Comparison of ENCODE assay signal across 23 cellular contexts in the genomic region with DNA sequence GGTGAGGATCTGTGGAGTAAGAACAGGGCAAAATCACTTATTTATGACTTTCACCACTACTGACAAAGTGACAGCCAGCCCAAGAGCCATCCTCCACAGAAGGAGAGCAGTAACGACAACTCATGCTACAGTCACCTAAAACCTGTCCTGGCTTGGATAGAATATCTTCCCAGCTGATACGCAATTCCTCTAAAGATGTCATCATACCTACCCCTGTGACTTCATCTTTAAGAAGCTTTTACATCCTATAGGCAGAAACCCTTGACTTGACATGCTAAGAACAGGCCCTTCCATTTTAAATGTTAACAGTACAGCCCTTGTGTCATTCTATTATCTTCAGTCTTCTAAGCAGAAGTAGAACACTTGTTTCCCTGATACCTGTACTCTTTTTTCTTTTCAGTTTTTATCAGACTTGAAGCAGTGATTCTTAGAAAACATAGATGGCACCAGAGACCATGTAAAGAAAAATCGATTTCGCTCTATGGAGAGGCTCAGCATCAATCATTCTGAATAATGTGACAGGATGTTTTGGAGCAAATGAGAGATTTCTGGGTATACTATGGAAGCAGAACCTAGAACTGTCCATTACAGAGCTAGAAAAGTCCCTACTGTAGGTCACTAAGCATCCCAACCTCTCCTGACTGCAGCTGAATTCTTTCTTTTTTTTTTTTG. TPM values are rescaled to one million over a fixed set of nuclear protein-coding genes. Genes with fewer than 3 reads are reported as not detected.
DNase-seq lines count a peak whose midpoint lies in the region; ATAC-seq, FAIRE-seq and TF ChIP-seq lines count a peak whose summit lies in the region.
"Had no signal": no experiment of that assay in that cellular context is flagged by ENCODE, and none has a peak within 500 bp of the region (broad histone marks: within the 10 kb centered on the region; RNA-seq: fewer than 3 reads in every experiment).

No MANE protein-coding gene starts in this region.

- no CpG with 5 or more reads among the region's 4 CpGs for WGBS in H9 (ENCODE audit: extremely low coverage, insufficient read length, low lambda C conversion rate)
- 0% methylated on average over 4 of the region's 4 CpGs for WGBS in K562 (ENCODE audit: insufficient coverage, low coverage, missing lambda C conversion rate)
- 85% methylated on average over 4 of the region's 4 CpGs for WGBS in liver

- DNase-seq in H9 (no peak), NCI-H460 (ENCODE audit: extremely low read depth, low read depth) (peak; percentile 4), K562 (ENCODE audit: extremely low read depth in 1 of 4, low spot score in 3 of 4) (no peak), left cardiac atrium (no peak), mesenteric fat pad (ENCODE audit: low spot score) (no peak), right atrium auricular region (ENCODE audit: low spot score) (no peak)
- DNase-seq in activated CD8-positive, alpha-beta T cell treated with anti-CD3 and anti-CD28 coated beads for 36 hours: no peak
- DNase-seq: activated CD8-positive, alpha-beta memory T cell treated with anti-CD3 and anti-CD28 coated beads for 24 hours; brain microvascular endothelial cell; Calu3; NCI-H1436 treated with DMSO at 0.1 percent for 48 hours; SJCRH30; small intestine; stimulated activated CD8-positive, alpha-beta memory T cell treated with anti-CD3 and anti-CD28 coated beads, Interleukin-4, amount 100 ng/mL, for 48 hours; substantia nigra had no signal

- no peak overlapping the region for H3K14ac ChIP-seq in H9 (ENCODE audit: insufficient read depth, low read length)

- H2AFZ ChIP-seq in H9 (ENCODE audit: low read length): no peak overlapping the region
- no peak overlapping the region for H2AFZ ChIP-seq in K562 (ENCODE audit: low read depth, low read length)

- H4K8ac ChIP-seq in H9 (replicated peaks; ENCODE audit: insufficient read length, low read depth, low read length): no peak overlapping the region

- H2BK120ac ChIP-seq in H9 (ENCODE audit: low read depth, low read length, poor library complexity, severe bottlenecking): no peak overlapping the region

- H2BK12ac ChIP-seq in H9 (ENCODE audit: insufficient read length, low read depth, low read length): no peak overlapping the region

- H3T11ph ChIP-seq in H9 (ENCODE audit: low read length): no peak overlapping the region

- no peak overlapping the region for H3K4me3 ChIP-seq in K562
- no peak overlapping the region for H3K4me3 ChIP-seq in liver (ENCODE audit: low read depth in 1 of 3, low read length in 3 of 3)
- no peak overlapping the region for H3K4me3 ChIP-seq in right atrium auricular region
- H3K4me3 ChIP-seq: esophagus muscularis mucosa, lung, SJCRH30 had no signal

- H4K20me1 ChIP-seq in H9 (ENCODE audit: control insufficient read depth, insufficient read depth, insufficient read length) (no peaks in the 10 kb centered on the region), K562 (replicated peaks; ENCODE audit: control insufficient read depth, insufficient read depth, low read length) (no peaks in the 10 kb centered on the region)

- no TSS peak for BruUV-seq in K562 (replicated peaks; lab: Mats Ljungman, UMichigan)

- POLR2A ChIA-PET in K562 (lab: Yijun Ruan, JAX): no interaction called here
- POLR2A ChIA-PET in activated CD8-positive, alpha-beta T cell treated with anti-CD3 and anti-CD28 coated beads for 36 hours (lab: Charles Lee): no interaction called here

- CTCF ChIA-PET in K562 (lab: Yijun Ruan, JAX; ENCODE audit: low intra/inter-chr PET ratio): no interaction called here
- CTCF ChIA-PET in activated CD8-positive, alpha-beta T cell treated with anti-CD3 and anti-CD28 coated beads for 36 hours (lab: Charles Lee): interaction anchor here (1.5 kb wide), 1 partner anchor 646 kb away, joined by 4 read pairs; no protein-coding TSS in a partner anchor

- in situ Hi-C loops in K562 (cut with MboI): loop anchor here (25.0 kb wide), 1 partner anchor 642 kb away; the partner anchor contains the start of gene LHFPL6

- H3K79me1 ChIP-seq in H9 (ENCODE audit: insufficient read depth, low read depth, low read length, poor library complexity, severe bottlenecking): no peaks in the 10 kb centered on the region

- no peak overlapping the region for H3K4me3 Mint-ChIP-seq in H9
- H3K4me3 Mint-ChIP-seq in activated CD8-positive, alpha-beta T cell treated with anti-CD3 and anti-CD28 coated beads for 36 hours: no peak overlapping the region
- H3K4me3 Mint-ChIP-seq: activated naive CD8-positive, alpha-beta T cell; T-helper 2 cell treated with Interferon-gamma antibody and Interleukin-4, amounts not matched to agents 5 μg/mL and 100 μg/mL, for 36 hours had no signal

- no peak overlapping the region for H2BK5ac ChIP-seq in H9 (ENCODE audit: insufficient read length, low read length)

- intact Hi-C loops in K562 (cut with micrococcal nuclease) (loop anchor here (2.0 to 5.0 kb wide), 2 partner anchors 46 to 642 kb away; no protein-coding TSS in a partner anchor), left cardiac atrium (cut with DNase I) (no loop called here)
- intact Hi-C loops in activated CD8-positive, alpha-beta T cell treated with anti-CD3 and anti-CD28 coated beads for 36 hours (cut with micrococcal nuclease): no loop called here

- H3K79me2 ChIP-seq in H9 (ENCODE audit: insufficient read depth, low read length) (no peaks in the 10 kb centered on the region), K562 (ENCODE audit: control insufficient read depth, insufficient read depth, low read length) (no peaks in the 10 kb centered on the region)

- H3K9me3 Mint-ChIP-seq in H9: no peaks in the 10 kb centered on the region
- H3K9me3 Mint-ChIP-seq in activated CD8-positive, alpha-beta T cell treated with anti-CD3 and anti-CD28 coated beads for 36 hours: no peaks in the 10 kb centered on the region
- H3K9me3 Mint-ChIP-seq: T-helper 2 cell treated with Interferon-gamma antibody and Interleukin-4, amounts not matched to agents 5 μg/mL and 100 μg/mL, for 36 hours had no signal

- H3K27me3 ChIP-seq in H9 (ENCODE audit: insufficient read depth, low read length): no peaks in the 10 kb centered on the region
- no peaks in the 10 kb centered on the region; a peak in 1 of 5 replicates for H3K27me3 ChIP-seq in K562 (ENCODE audit: control insufficient read depth in 2 of 2, insufficient read depth in 2 of 2, low read length in 2 of 2)
- H3K27me3 ChIP-seq in liver (ENCODE audit: control insufficient read depth in 4 of 4, insufficient read depth in 4 of 4, low read length in 3 of 4): peaks cover 0 to 4% (median 1%) of the 10 kb centered on the region in 4 donors
- H3K27me3 ChIP-seq in right atrium auricular region: no peaks in the 10 kb centered on the region
- H3K27me3 ChIP-seq: brain microvascular endothelial cell, esophagus muscularis mucosa, SJCRH30 had no signal

- TF ChIP-seq POLR2A in K562 (conservative IDR thresholded peaks at IDR 0.05): no peak

- H3K9me1 ChIP-seq in K562 (ENCODE audit: control insufficient read depth, insufficient read depth, low read length): no peaks in the 10 kb centered on the region

- FAIRE-seq in K562 (lab: Jason Lieb, UNC): no peak
- FAIRE-seq: small intestine had no signal

- H3K4ac ChIP-seq in H9 (ENCODE audit: low read depth, low read length): no peak overlapping the region

- ATAC-seq in K562 (peak; percentile 29; the same call in 1 of the 3 replicates), left cardiac atrium (no peak)
- no peak for ATAC-seq in activated CD8-positive, alpha-beta T cell treated with anti-CD3 and anti-CD28 coated beads for 36 hours

- no peak overlapping the region for H3K56ac ChIP-seq in H9 (ENCODE audit: insufficient read length, low read depth, low read length)

- peak; percentile 40 to 68 for TF ChIP-seq RAD21 in K562 (CRISPR knock-in tag; conservative IDR thresholded peaks at IDR 0.05 in 1 of 2, IDR thresholded peaks at IDR 0.05 in 1 of 2)
- peak; percentile 39 to 49 for TF ChIP-seq RAD21 in liver (IDR thresholded peaks at IDR 0.05)

- H2BK15ac ChIP-seq in H9 (ENCODE audit: low read depth, low read length): no peak overlapping the region

- no peak overlapping the region for H3K23ac ChIP-seq in H9 (ENCODE audit: insufficient read length, low read depth, low read length)

- no peaks in the 10 kb centered on the region for H3K36me3 Mint-ChIP-seq in H9 (ENCODE audit: insufficient read depth in 1 of 3, low read depth in 3 of 3)
- no peaks in the 10 kb centered on the region for H3K36me3 Mint-ChIP-seq in activated CD8-positive, alpha-beta T cell treated with anti-CD3 and anti-CD28 coated beads for 36 hours (ENCODE audit: low read depth)
- H3K36me3 Mint-ChIP-seq: activated naive CD8-positive, alpha-beta T cell had no signal

- no peak overlapping the region for H2AK5ac ChIP-seq in H9 (ENCODE audit: insufficient read length, low read length)

- peaks cover 19 to 22% of the 10 kb centered on the region in 2 experiments for H3K4me1 Mint-ChIP-seq in H9
- H3K4me1 Mint-ChIP-seq in activated CD8-positive, alpha-beta T cell treated with anti-CD3 and anti-CD28 coated beads for 36 hours (ENCODE audit: low read depth): no peaks in the 10 kb centered on the region

- TF ChIP-seq CTCF in H9 (conservative IDR thresholded peaks at IDR 0.05) (peak; percentile 49), K562 (IDR thresholded peaks at IDR 0.05 in 2 of 3, conservative IDR thresholded peaks at IDR 0.05 in 1 of 3; ENCODE audit: insufficient read depth in 2 of 3, low read depth in 1 of 3, low read length in 3 of 3) (peak in 2 of 3 experiments; percentile 25 to 50; a peak in 2 of 6 replicates), liver (IDR thresholded peaks at IDR 0.05; ENCODE audit: low read depth, low read length, missing input control) (no peak), right atrium auricular region (IDR thresholded peaks at IDR 0.05) (peak in 1 of 2 donors; percentile 10)
- no peak for TF ChIP-seq CTCF in activated CD8-positive, alpha-beta T cell treated with anti-CD3 and anti-CD28 coated beads for 36 hours (IDR thresholded peaks at IDR 0.05)

- H3K27ac ChIP-seq in H9 (ENCODE audit: insufficient read length, low read depth, low read length): no peak overlapping the region
- H3K27ac ChIP-seq in K562 (ENCODE audit: extremely low read depth, low read depth, low read length): no peak overlapping the region
- no peak overlapping the region for H3K27ac ChIP-seq in liver (ENCODE audit: low read depth in 1 of 2, low read length in 2 of 2)
- H3K27ac ChIP-seq in right atrium auricular region: no peak overlapping the region
- H3K27ac ChIP-seq: brain microvascular endothelial cell, esophagus muscularis mucosa, SJCRH30 had no signal

- H3K9me3 ChIP-seq in H9 (ENCODE audit: control insufficient read depth, low read depth, low read length): no peaks in the 10 kb centered on the region
- no peaks in the 10 kb centered on the region for H3K9me3 ChIP-seq in K562 (replicated peaks; ENCODE audit: control insufficient read depth, insufficient read depth, low read depth, low read length)
- H3K9me3 ChIP-seq in liver (ENCODE audit: control insufficient read depth in 4 of 4, low read length in 3 of 4): no peaks in the 10 kb centered on the region
- no peaks in the 10 kb centered on the region for H3K9me3 ChIP-seq in right atrium auricular region
- H3K9me3 ChIP-seq: esophagus muscularis mucosa, SJCRH30 had no signal

- no peak for TF ChIP-seq EP300 in K562 (IDR thresholded peaks at IDR 0.05; ENCODE audit: low read length)

- H3K4me1 ChIP-seq in H9 (ENCODE audit: insufficient read depth, low read length) (peaks cover 4% of the 10 kb centered on the region; the same call in 1 of the 2 replicates), K562 (replicated peaks in 1 of 2; ENCODE audit: control insufficient read depth in 2 of 2, insufficient read depth in 2 of 2, low read length in 2 of 2) (no peaks in the 10 kb centered on the region; a peak in 1 of 5 replicates), liver (ENCODE audit: control insufficient read depth in 4 of 4, insufficient read depth in 4 of 4, low read length in 3 of 4) (no peaks in the 10 kb centered on the region), right atrium auricular region (no peaks in the 10 kb centered on the region)
- H3K4me1 ChIP-seq: esophagus muscularis mucosa, SJCRH30 had no signal

- H3K9ac ChIP-seq in H9 (ENCODE audit: extremely low read depth, insufficient read length, low read length) (no peak overlapping the region), K562 (ENCODE audit: insufficient read depth in 1 of 2, low read depth in 2 of 2, low read length in 2 of 2) (no peak overlapping the region), liver (ENCODE audit: low read depth in 1 of 2, low read length in 2 of 2) (no peak overlapping the region)

- no peak overlapping the region for H4K5ac ChIP-seq in H9 (ENCODE audit: insufficient read length, low read depth, low read length)

- H4K91ac ChIP-seq in H9 (ENCODE audit: insufficient read length, low read depth, low read length): no peak overlapping the region

- no peaks in the 10 kb centered on the region for H3K27me3 Mint-ChIP-seq in H9 (ENCODE audit: low read depth)
- H3K27me3 Mint-ChIP-seq in activated CD8-positive, alpha-beta T cell treated with anti-CD3 and anti-CD28 coated beads for 36 hours: peaks cover 7% of the 10 kb centered on the region

- H3K36me3 ChIP-seq in K562 (ENCODE audit: control insufficient read depth, insufficient read depth, low read length) (no peaks in the 10 kb centered on the region), liver (ENCODE audit: control insufficient read depth in 4 of 4, insufficient read depth in 3 of 4, low read depth in 1 of 4, low read length in 3 of 4) (no peaks in the 10 kb centered on the region), right atrium auricular region (no peaks in the 10 kb centered on the region)
- H3K36me3 ChIP-seq: brain microvascular endothelial cell, esophagus muscularis mucosa, SJCRH30 had no signal

- H3K18ac ChIP-seq in H9 (ENCODE audit: insufficient read length, low read depth, low read length): no peak overlapping the region

- H3K4me2 ChIP-seq in H9 (ENCODE audit: insufficient read depth, insufficient read length, low read length): no peak overlapping the region
- no peak overlapping the region for H3K4me2 ChIP-seq in K562 (ENCODE audit: insufficient read depth, low read length)

- H3K27ac Mint-ChIP-seq in H9: no peak overlapping the region
- H3K27ac Mint-ChIP-seq in activated CD8-positive, alpha-beta T cell treated with anti-CD3 and anti-CD28 coated beads for 36 hours: no peak overlapping the region
- H3K27ac Mint-ChIP-seq: activated naive CD8-positive, alpha-beta T cell; T-helper 2 cell treated with Interferon-gamma antibody and Interleukin-4, amounts not matched to agents 5 μg/mL and 100 μg/mL, for 36 hours had no signal

- H2BK20ac ChIP-seq in H9 (ENCODE audit: low read depth, low read length, poor library complexity, severe bottlenecking): no peak overlapping the region

- H3K23me2 ChIP-seq in H9 (ENCODE audit: insufficient read length, low read depth, low read length, poor library complexity, severe bottlenecking): no peaks in the 10 kb centered on the region

RNA-seq across cellular contexts. Expression of gene STOML3, which starts 20.1 kb away (rescaled TPM):
- total RNA-seq in H9 (2021) (not detected in 2 replicates), K562 (2014; rRNA removed) (not detected in 2 replicates), K562 (2014; rRNA removed; fragmentation: Illumina TruSeq; extraction: Trizol) (not detected in 2 replicates), K562 (2015; rRNA removed; fragmentation: Illumina TruSeq; extraction: Trizol) (not detected in 2 replicates), K562 (2021) (not detected in 2 replicates), liver (not detected), left cardiac atrium (not detected), mesenteric fat pad (not detected), right atrium auricular region (not detected)
- total RNA-seq in NCI-H460 (2014; rRNA removed; shearing (Covaris generic)): not detected in 2 replicates
- not detected in 2 replicates for polyA plus RNA-seq in NCI-H460 (2014; cell fraction: nucleus; rRNA removed)
- total RNA-seq in K562 (2011; cell fraction: chromatin; rRNA removed; ENCODE audit: low replicate concordance): not detected in 2 replicates
- not detected in 2 replicates for total RNA-seq in K562 (2011; cell fraction: nucleolus; rRNA removed)
- not detected in 2 replicates for total RNA-seq in K562 (2011; cell fraction: nucleoplasm; rRNA removed)
- polyA plus RNA-seq in K562 (2011; rRNA removed) (not detected in 2 replicates), K562 (2014; fragmentation: Illumina TruSeq; extraction: Trizol) (not detected in 2 replicates), K562 (2014; fragmentation: Nextera tagmentation; extraction: Ambion mirVana) (under 1 TPM in 1 of 2 experiments, not detected in 1; 0.04 TPM), K562 (2014; rRNA removed) (not detected in 2 replicates), liver (not detected)
- polyA plus RNA-seq in K562 (2011; cell fraction: cytosol; rRNA removed): not detected in 2 replicates
- not detected in 2 replicates for polyA plus RNA-seq in K562 (2011; cell fraction: nucleus; rRNA removed)
- not detected in 2 replicates for polyA plus RNA-seq in K562 (2012)
- not detected in 2 replicates for polyA minus RNA-seq in K562 (2011; rRNA and poly(A)+ RNA removed)
- polyA minus RNA-seq in K562 (2011; cell fraction: cytosol; rRNA and poly(A)+ RNA removed): not detected in 2 replicates
- polyA minus RNA-seq in K562 (2011; cell fraction: nucleus; rRNA and poly(A)+ RNA removed): not detected in 2 replicates
- not detected for total RNA-seq in activated CD8-positive, alpha-beta T cell treated with anti-CD3 and anti-CD28 coated beads for 36 hours
- total RNA-seq: Calu3, dermis microvascular lymphatic vessel endothelial cell, esophagus muscularis mucosa, M059J, myocyte, SJCRH30 had no signal
- polyA plus RNA-seq: small intestine had no signal

Comparison
In these comparisons a context has a peak if more than half of its experiments do, and no peak if none do; other contexts are left out.
1. CTCF ChIP-seq: peak in H9 (single experiment) and K562 (2 of 3); none in liver (single experiment) and activated CD8-positive, alpha-beta T cell treated with anti-CD3 and anti-CD28 coated beads for 36 hours (single experiment).